Comparison of ENCODE assay signal across 22 cellular contexts in the genomic region with DNA sequence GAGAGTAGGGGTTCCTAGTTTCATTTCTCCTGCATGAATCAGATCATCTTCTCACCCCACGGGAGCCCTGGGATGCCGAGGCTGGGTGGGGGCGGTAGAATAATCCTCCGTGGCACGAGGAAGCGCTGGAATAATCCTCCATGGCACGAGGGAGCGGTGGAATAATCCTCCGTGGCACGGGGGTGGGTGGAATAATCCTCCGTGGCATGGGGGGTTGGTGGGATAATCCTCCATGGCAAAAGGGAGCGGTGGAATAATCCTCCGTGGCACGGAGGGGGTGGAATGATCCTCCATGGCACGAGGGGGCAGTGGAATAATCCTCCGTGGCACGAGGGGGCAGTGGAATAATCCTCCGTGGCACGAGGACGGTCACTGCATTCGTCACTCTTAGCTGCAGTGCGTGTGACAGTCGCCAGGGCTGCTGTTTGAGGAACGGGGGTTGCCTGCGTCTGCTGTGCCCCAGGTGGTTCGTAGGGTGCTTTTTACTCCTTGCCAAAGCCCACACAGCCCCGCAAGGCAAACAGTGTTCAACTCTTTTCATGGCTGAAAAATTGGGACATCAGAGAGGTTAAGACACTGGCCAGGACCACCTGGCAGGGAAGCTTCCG.
"Had no signal": no experiment of that assay in that cellular context is flagged by ENCODE, and none has a peak within 500 bp of the region (broad histone marks: within the 10 kb centered on the region; RNA-seq: fewer than 3 reads in every experiment).

No MANE protein-coding gene starts in this region.

- H3K27ac Mint-ChIP-seq: immature natural killer cell; naive thymus-derived CD4-positive, alpha-beta T cell; nephron; neural progenitor cell; stimulated activated memory B cell treated with anti-CD40 and anti-IgM and Interleukin-4, amounts not matched to agents 10 μg/mL and 1 μg/mL and 100 μg/mL, for 72 hours; type B pancreatic cell had no signal

- H3K27me3 ChIP-seq: neural progenitor cell, right lobe of liver, testis had no signal

- H3K36me3 ChIP-seq: neural progenitor cell, right lobe of liver, tibial artery had no signal

- H3K4me3 Mint-ChIP-seq: immature natural killer cell; naive thymus-derived CD4-positive, alpha-beta T cell; stimulated activated memory B cell treated with anti-CD40 and anti-IgM and Interleukin-4, amounts not matched to agents 10 μg/mL and 1 μg/mL and 100 μg/mL, for 72 hours; type B pancreatic cell had no signal

- H3K4me1 Mint-ChIP-seq: immature natural killer cell had no signal

- ATAC-seq: naive thymus-derived CD4-positive, alpha-beta T cell; psoas muscle; right lobe of liver; stimulated activated memory B cell treated with anti-CD40 and anti-IgM and Interleukin-4, amounts not matched to agents 10 μg/mL and 1 μg/mL and 100 μg/mL, for 72 hours; stimulated activated naive CD8-positive, alpha-beta T cell treated with anti-CD3 and anti-CD28 coated beads, Interleukin-15, Interleukin-2, amounts not matched to agents 100 U/mL and 50 U/mL, for 24 hours had no signal

- H3K36me3 Mint-ChIP-seq: immature natural killer cell; naive thymus-derived CD4-positive, alpha-beta T cell; neural progenitor cell; stimulated activated memory B cell treated with anti-CD40 and anti-IgM and Interleukin-4, amounts not matched to agents 10 μg/mL and 1 μg/mL and 100 μg/mL, for 72 hours; type B pancreatic cell had no signal

- H3K4me3 ChIP-seq: dorsolateral prefrontal cortex, neural progenitor cell, psoas muscle, right lobe of liver, testis, tibial artery had no signal

- FAIRE-seq: colon, frontal cortex had no signal

- DNase-seq: dorsolateral prefrontal cortex; effector CD4-positive, alpha-beta T cell; hypothalamus; immature natural killer cell; islet precursor cell; mesendoderm; midbrain; naive thymus-derived CD4-positive, alpha-beta T cell; nucleus accumbens; right lobe of liver; stimulated activated CD4-positive, alpha-beta T cell treated with anti-CD3 and anti-CD28 coated beads, Interleukin-4, amount 100 ng/mL, for 4 hours; stimulated activated naive CD8-positive, alpha-beta T cell treated with anti-CD3 and anti-CD28 coated beads, Interleukin-15, Interleukin-2, amounts not matched to agents 100 U/mL and 50 U/mL, for 24 hours; substantia nigra; testis; tibial artery had no signal

- H3K9me3 Mint-ChIP-seq: immature natural killer cell; neural progenitor cell; stimulated activated memory B cell treated with anti-CD40 and anti-IgM and Interleukin-4, amounts not matched to agents 10 μg/mL and 1 μg/mL and 100 μg/mL, for 72 hours; type B pancreatic cell had no signal
